ENCODE assay signal across 11 cellular contexts in the genomic region with DNA sequence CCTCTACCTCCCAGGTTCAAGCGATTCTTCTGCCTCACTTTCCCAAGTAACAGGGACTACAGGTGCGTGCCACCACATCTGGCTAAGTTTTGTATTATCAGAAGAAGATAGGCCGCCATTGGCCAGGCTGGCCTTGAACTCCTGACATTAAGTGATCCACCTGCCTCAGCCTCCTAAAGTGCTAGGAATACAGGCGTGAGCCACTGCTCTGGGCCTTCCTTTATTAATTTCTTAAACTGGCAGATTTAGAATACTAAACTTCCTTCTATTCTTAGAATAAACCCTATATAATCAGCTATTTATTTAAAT.
DNase-seq lines count a peak whose midpoint lies in the region; ATAC-seq, FAIRE-seq and TF ChIP-seq lines count a peak whose summit lies in the region.
"Had no signal": no experiment of that assay in that cellular context is flagged by ENCODE, and none has a peak within 500 bp of the region (broad histone marks: within the 10 kb centered on the region; RNA-seq: fewer than 3 reads in every experiment).

No MANE protein-coding gene starts in this region.

- CTCF ChIA-PET in activated CD4-positive, alpha-beta T cell treated with anti-CD3 and anti-CD28 coated beads for 36 hours (lab: Charles Lee), result interaction anchor here (0.6 to 3.0 kb wide), 12 partner anchors 10 to 422 kb away, joined by 3 to 22 read pairs (median 4); a partner anchor contains a TSS

- H3K4me3 Mint-ChIP-seq in activated CD4-positive, alpha-beta T cell treated with anti-CD3 and anti-CD28 coated beads for 36 hours, result peak overlapping the region; percentile 80
- H3K4me3 Mint-ChIP-seq in chondrocyte (ENCODE audit: unreplicated experiment), result no peak overlapping the region

- H3K9ac ChIP-seq in OCI-LY3 (ENCODE audit: low read length) (no peak overlapping the region), skeletal muscle satellite cell (ENCODE audit: low read depth, low read length) (no peak overlapping the region)

- no peak overlapping the region for H2AFZ ChIP-seq in OCI-LY3 (ENCODE audit: low read depth, low read length)

- peak overlapping the region; percentile 97; the same call in 1 of the 2 replicates for H3K27ac ChIP-seq in OCI-LY3 (ENCODE audit: low read length)

- no peak for ATAC-seq in activated CD4-positive, alpha-beta T cell treated with anti-CD3 and anti-CD28 coated beads for 36 hours
- ATAC-seq in GM21515 (IDR thresholded peaks at IDR 0.05; ENCODE audit: unreplicated experiment), result no peak

- no peaks in the 10 kb centered on the region for H3K27me3 ChIP-seq in OCI-LY3 (ENCODE audit: low read depth, low read length)
- no peaks in the 10 kb centered on the region for H3K27me3 ChIP-seq in skeletal muscle satellite cell (ENCODE audit: control insufficient read depth, insufficient read depth, low read length)
- H3K27me3 ChIP-seq: ovary had no signal

- TF ChIP-seq POLR2A in H54 (IDR thresholded peaks at IDR 0.05; ENCODE audit: low read depth, low read length), result no peak

- H3K27ac Mint-ChIP-seq in activated CD4-positive, alpha-beta T cell treated with anti-CD3 and anti-CD28 coated beads for 36 hours, result peak overlapping the region; percentile 89
- peak overlapping the region; percentile 34 for H3K27ac Mint-ChIP-seq in chondrocyte (ENCODE audit: unreplicated experiment)

- H4K20me1 ChIP-seq in OCI-LY3 (ENCODE audit: insufficient read depth, low read length), result no peaks in the 10 kb centered on the region

- POLR2A ChIA-PET in activated CD4-positive, alpha-beta T cell treated with anti-CD3 and anti-CD28 coated beads for 36 hours (lab: Charles Lee), result interaction anchor here (1.0 to 3.2 kb wide), 8 partner anchors 10 to 99 kb away, joined by 3 to 47 read pairs (median 12); a partner anchor contains a TSS

- peak overlapping the region; percentile 48 for H3K4me2 ChIP-seq in OCI-LY3 (ENCODE audit: low read length)
- H3K4me2 ChIP-seq in skeletal muscle satellite cell (ENCODE audit: low read length), result peak overlapping the region; percentile 8

- H3K27me3 Mint-ChIP-seq in activated CD4-positive, alpha-beta T cell treated with anti-CD3 and anti-CD28 coated beads for 36 hours, result no peaks in the 10 kb centered on the region
- no peaks in the 10 kb centered on the region for H3K27me3 Mint-ChIP-seq in chondrocyte (ENCODE audit: low read depth)

- H3K36me3 ChIP-seq in OCI-LY3 (replicated peaks; ENCODE audit: low read depth, low read length), result peaks cover 4% of the 10 kb centered on the region
- no peaks in the 10 kb centered on the region for H3K36me3 ChIP-seq in skeletal muscle satellite cell (ENCODE audit: insufficient read depth, low read length)
- H3K36me3 ChIP-seq: ovary had no signal

- H3K4me3 ChIP-seq in OCI-LY3 (ENCODE audit: low read length), result peak overlapping the region; percentile 42; the same call in 1 of the 2 replicates
- H3K4me3 ChIP-seq in skeletal muscle satellite cell (ENCODE audit: low read length), result no peak overlapping the region

- intact Hi-C loops in activated CD4-positive, alpha-beta T cell treated with anti-CD3 and anti-CD28 coated beads for 36 hours (cut with DNase I, micrococcal nuclease), result loop anchor here (1.0 to 10.0 kb wide), 9 partner anchors 10 to 974 kb away; a partner anchor contains a TSS

- no peak for DNase-seq in activated CD4-positive, alpha-beta T cell treated with anti-CD3 and anti-CD28 coated beads for 36 hours
- DNase-seq in activated CD4-positive, alpha-beta T cell treated with anti-CD3 and anti-CD28 coated beads for 1 hour, result no peak
- no peak for DNase-seq in chondrocyte (ENCODE audit: low spot score)
- no peak for DNase-seq in HuH-7 (ENCODE audit: low spot score)
- no peak for DNase-seq in H54 (ENCODE audit: insufficient read length, low spot score)
- DNase-seq: SW 1271 had no signal

- H3K4me1 ChIP-seq in OCI-LY3 (ENCODE audit: low read length) (peaks cover 42% of the 10 kb centered on the region), skeletal muscle satellite cell (ENCODE audit: control insufficient read depth, insufficient read depth, low read length) (peaks cover 4% of the 10 kb centered on the region)

- FAIRE-seq in H54 (lab: Jason Lieb, UNC), result no peak
- FAIRE-seq: keratinocyte had no signal

- no peaks in the 10 kb centered on the region for H3K9me3 ChIP-seq in OCI-LY3 (ENCODE audit: insufficient read depth, low read length)
- H3K9me3 ChIP-seq in skeletal muscle satellite cell (replicated peaks; ENCODE audit: low read length), result no peaks in the 10 kb centered on the region
- H3K9me3 ChIP-seq: ovary had no signal

- TF ChIP-seq CTCF in OCI-LY3 (IDR thresholded peaks at IDR 0.05; ENCODE audit: low read depth, low read length) (no peak), chondrocyte (IDR thresholded peaks at IDR 0.05) (no peak)

- H3K36me3 Mint-ChIP-seq in activated CD4-positive, alpha-beta T cell treated with anti-CD3 and anti-CD28 coated beads for 36 hours (ENCODE audit: low read depth), result no peaks in the 10 kb centered on the region
- H3K36me3 Mint-ChIP-seq in chondrocyte (ENCODE audit: low read depth), result no peaks in the 10 kb centered on the region

- H3K9me3 Mint-ChIP-seq in activated CD4-positive, alpha-beta T cell treated with anti-CD3 and anti-CD28 coated beads for 36 hours (ENCODE audit: low read depth), result no peaks in the 10 kb centered on the region
- H3K9me3 Mint-ChIP-seq in chondrocyte (ENCODE audit: low read depth), result no peaks in the 10 kb centered on the region

- H3K4me1 Mint-ChIP-seq in activated CD4-positive, alpha-beta T cell treated with anti-CD3 and anti-CD28 coated beads for 36 hours, result peaks cover 45% of the 10 kb centered on the region
- H3K4me1 Mint-ChIP-seq in chondrocyte (ENCODE audit: low read depth), result peaks cover 26% of the 10 kb centered on the region

- H3K79me2 ChIP-seq in OCI-LY3 (ENCODE audit: low read length), result peaks cover 7% of the 10 kb centered on the region
